23 cellular contexts compared by ENCODE assay signal in genomic region chrX:151901821-151902220, GRCh38. TPM values are rescaled to one million over a fixed set of nuclear protein-coding genes. Genes with fewer than 3 reads are reported as not detected.
DNase-seq lines count a peak whose midpoint lies in the region; ATAC-seq and TF ChIP-seq lines count a peak whose summit lies in the region.
"Had no signal": no experiment of that assay in that cellular context is flagged by ENCODE, and none has a peak within 500 bp of the region (broad histone marks: within the 10 kb centered on the region; RNA-seq: fewer than 3 reads in every experiment).

No MANE protein-coding gene starts in this region.

- TF ChIP-seq CTCF in AG10803 (conservative IDR thresholded peaks at IDR 0.05; ENCODE audit: low read length): 0 out of 2 replicates have a peak, but pooled peaks have one; percentile 15
- peak; percentile 24 for TF ChIP-seq CTCF in endodermal cell (conservative IDR thresholded peaks at IDR 0.05)

- no peak overlapping the region for H4K8ac ChIP-seq in mesendoderm (ENCODE audit: low read depth, low read length)

- no peak overlapping the region for H3K4me3 ChIP-seq in AG10803 (ENCODE audit: low read length)
- no peak overlapping the region for H3K4me3 ChIP-seq in GM23248
- no peak overlapping the region for H3K4me3 ChIP-seq in endodermal cell (ENCODE audit: low read length)
- H3K4me3 ChIP-seq in mesendoderm (ENCODE audit: low read length): no peak overlapping the region
- H3K4me3 ChIP-seq: SK-N-MC had no signal

- H3K9me3 Mint-ChIP-seq in endodermal cell (peaks cover 55% of the 10 kb centered on the region), T-cell (no peaks in the 10 kb centered on the region)
- no peaks in the 10 kb centered on the region for H3K9me3 Mint-ChIP-seq in activated CD8-positive, alpha-beta memory T cell treated with anti-CD3 and anti-CD28 coated beads, Interleukin-2, amount 10 ng/mL, durations not matched to agents 7 days and 5 days (ENCODE audit: low read depth)
- no peaks in the 10 kb centered on the region for H3K9me3 Mint-ChIP-seq in stimulated activated naive B cell treated with anti-CD40 and anti-IgM and Interleukin-4, amounts not matched to agents 10 μg/mL and 1 μg/mL and 100 μg/mL, for 72 hours

- 38 to 40% methylated on average over 1 of the region's 1 CpG for WGBS in GM23248 (ENCODE audit: low coverage in 1 of 2, low lambda C conversion rate in 2 of 2, missing lambda C conversion rate in 2 of 2), 2 experiments
- WGBS in endodermal cell (ENCODE audit: insufficient coverage in 1 of 2, insufficient read length in 1 of 2), 2 experiments: 95% methylated on average over 1 of the region's 1 CpG; no CpG with 5 or more reads in 1 of the 2 experiments
- no CpG with 5 or more reads among the region's 1 CpG for WGBS in mesendoderm (ENCODE audit: extremely low coverage, insufficient coverage, low lambda C conversion rate)

- H3K27me3 Mint-ChIP-seq in endodermal cell (ENCODE audit: insufficient read depth) (no peaks in the 10 kb centered on the region), T-cell (peaks cover 2 to 17% of the 10 kb centered on the region in 2 donors)
- H3K27me3 Mint-ChIP-seq in activated CD8-positive, alpha-beta memory T cell treated with anti-CD3 and anti-CD28 coated beads, Interleukin-2, amount 10 ng/mL, durations not matched to agents 7 days and 5 days: no peaks in the 10 kb centered on the region
- no peaks in the 10 kb centered on the region for H3K27me3 Mint-ChIP-seq in stimulated activated naive B cell treated with anti-CD40 and anti-IgM and Interleukin-4, amounts not matched to agents 10 μg/mL and 1 μg/mL and 100 μg/mL, for 72 hours
- H3K27me3 Mint-ChIP-seq: CD4-positive, CD25-positive, alpha-beta regulatory T cell had no signal

- H3K27ac ChIP-seq in GM23248 (no peak overlapping the region), endodermal cell (ENCODE audit: low read depth, low read length) (no peak overlapping the region), mesendoderm (ENCODE audit: low read depth, low read length) (no peak overlapping the region)
- H3K27ac ChIP-seq: KMS-11, RWPE1, SK-N-MC had no signal

- H3K4me2 ChIP-seq in GM23248 (ENCODE audit: unreplicated experiment) (no peak overlapping the region), mesendoderm (ENCODE audit: low read length) (no peak overlapping the region)
- H3K4me2 ChIP-seq: KMS-11 had no signal

- H3K4me1 ChIP-seq in GM23248 (ENCODE audit: insufficient read depth) (peaks cover 41% of the 10 kb centered on the region), endodermal cell (ENCODE audit: control insufficient read depth, insufficient read depth, low read length) (no peaks in the 10 kb centered on the region), mesendoderm (ENCODE audit: control insufficient read depth, low read depth, low read length) (no peaks in the 10 kb centered on the region)
- H3K4me1 ChIP-seq: BE2C had no signal

- H3K36me3 ChIP-seq in GM23248 (ENCODE audit: low read depth): no peaks in the 10 kb centered on the region
- H3K36me3 ChIP-seq in endodermal cell (ENCODE audit: control insufficient read depth, insufficient read depth, low read length): no peaks in the 10 kb centered on the region
- no peaks in the 10 kb centered on the region for H3K36me3 ChIP-seq in mesendoderm (ENCODE audit: control insufficient read depth, insufficient read depth, low read length)
- H3K36me3 ChIP-seq: BE2C had no signal

- no peak overlapping the region for H2AFZ ChIP-seq in GM23248

- no peak overlapping the region for H2BK5ac ChIP-seq in mesendoderm (ENCODE audit: low read length)

- H3K56ac ChIP-seq in mesendoderm (ENCODE audit: low read length): no peak overlapping the region

- no peaks in the 10 kb centered on the region for H3K4me1 Mint-ChIP-seq in endodermal cell
- no peaks in the 10 kb centered on the region for H3K4me1 Mint-ChIP-seq in activated CD8-positive, alpha-beta memory T cell treated with anti-CD3 and anti-CD28 coated beads, Interleukin-2, amount 10 ng/mL, durations not matched to agents 7 days and 5 days
- no peaks in the 10 kb centered on the region for H3K4me1 Mint-ChIP-seq in stimulated activated naive B cell treated with anti-CD40 and anti-IgM and Interleukin-4, amounts not matched to agents 10 μg/mL and 1 μg/mL and 100 μg/mL, for 72 hours
- H3K4me1 Mint-ChIP-seq in T-cell: no peaks in the 10 kb centered on the region
- H3K4me1 Mint-ChIP-seq: CD4-positive, CD25-positive, alpha-beta regulatory T cell; H9 had no signal

- H3K27ac Mint-ChIP-seq in endodermal cell (no peak overlapping the region), T-cell (no peak overlapping the region)
- H3K27ac Mint-ChIP-seq in activated CD8-positive, alpha-beta memory T cell treated with anti-CD3 and anti-CD28 coated beads, Interleukin-2, amount 10 ng/mL, durations not matched to agents 7 days and 5 days: no peak overlapping the region
- H3K27ac Mint-ChIP-seq in stimulated activated naive B cell treated with anti-CD40 and anti-IgM and Interleukin-4, amounts not matched to agents 10 μg/mL and 1 μg/mL and 100 μg/mL, for 72 hours: no peak overlapping the region
- H3K27ac Mint-ChIP-seq: CD4-positive, CD25-positive, alpha-beta regulatory T cell; H9 had no signal

- no peak overlapping the region for H3K4ac ChIP-seq in mesendoderm (ENCODE audit: low read depth, low read length)

- CTCF ChIA-PET in activated CD8-positive, alpha-beta memory T cell treated with anti-CD3 and anti-CD28 coated beads, Interleukin-2, amount 10 ng/mL, durations not matched to agents 7 days and 5 days (lab: Charles Lee): no interaction called here
- CTCF ChIA-PET in T-cell (lab: Charles Lee): no interaction called here

- POLR2A ChIA-PET in T-cell (lab: Charles Lee): no interaction called here

- no peak overlapping the region for H2BK15ac ChIP-seq in mesendoderm (replicated peaks; ENCODE audit: low read depth)

- ATAC-seq in activated CD8-positive, alpha-beta memory T cell treated with anti-CD3 and anti-CD28 coated beads, Interleukin-2, amount 10 ng/mL, durations not matched to agents 7 days and 5 days: no peak
- ATAC-seq in stimulated activated naive B cell treated with anti-CD40 and anti-IgM and Interleukin-4, amounts not matched to agents 10 μg/mL and 1 μg/mL and 100 μg/mL, for 72 hours (replicated peaks): no peak
- no peak for ATAC-seq in T-cell (replicated peaks in 1 of 4)

- H3K79me2 ChIP-seq in GM23248 (ENCODE audit: insufficient read depth) (no peaks in the 10 kb centered on the region), mesendoderm (ENCODE audit: control insufficient read depth, insufficient read depth, low read length) (no peaks in the 10 kb centered on the region)

- DNase-seq in AG10803 (ENCODE audit: low read depth) (peak; percentile 26), GM23248 (peak; percentile 54), endodermal cell (no peak), mesendoderm (peak; percentile 21), T-cell (no peak)
- DNase-seq in activated CD8-positive, alpha-beta memory T cell treated with anti-CD3 and anti-CD28 coated beads, Interleukin-2, amount 10 ng/mL, durations not matched to agents 7 days and 5 days: no peak
- DNase-seq in stimulated activated naive B cell treated with anti-CD40 and anti-IgM and Interleukin-4, amounts not matched to agents 10 μg/mL and 1 μg/mL and 100 μg/mL, for 72 hours: no peak
- DNase-seq: BE2C; CD4-positive, CD25-positive, alpha-beta regulatory T cell; DMS79; H9; IMR-90; NCI-H1417; NCI-H1694 treated with DMSO at 0.1 percent for 48 hours; NCI-H2081 treated with DMSO at 0.1 percent for 48 hours; NCI-H446; NCI-H526 treated with DMSO at 0.1 percent for 48 hours; SHP77 treated with DMSO at 0.1 percent for 48 hours; SW 1271 had no signal

- no peak overlapping the region for H3K18ac ChIP-seq in mesendoderm (ENCODE audit: low read length)

- in situ Hi-C loops in GM23248 (cut with MboI): no loop called here

- no peaks in the 10 kb centered on the region for H3K9me2 ChIP-seq in GM23248 (ENCODE audit: insufficient read depth)

- H3K27me3 ChIP-seq in GM23248 (replicated peaks; ENCODE audit: insufficient read depth): no peaks in the 10 kb centered on the region
- H3K27me3 ChIP-seq in endodermal cell (ENCODE audit: control insufficient read depth, insufficient read depth, low read length, poor library complexity, severe bottlenecking): no peaks in the 10 kb centered on the region
- no peaks in the 10 kb centered on the region for H3K27me3 ChIP-seq in mesendoderm (ENCODE audit: insufficient read depth, low read length, poor library complexity)
- H3K27me3 ChIP-seq: BE2C had no signal

- no peaks in the 10 kb centered on the region for H4K20me1 ChIP-seq in GM23248 (ENCODE audit: insufficient read depth)

- H3K36me3 Mint-ChIP-seq in endodermal cell (ENCODE audit: low read depth) (no peaks in the 10 kb centered on the region), T-cell (no peaks in the 10 kb centered on the region)
- no peaks in the 10 kb centered on the region for H3K36me3 Mint-ChIP-seq in activated CD8-positive, alpha-beta memory T cell treated with anti-CD3 and anti-CD28 coated beads, Interleukin-2, amount 10 ng/mL, durations not matched to agents 7 days and 5 days
- no peaks in the 10 kb centered on the region for H3K36me3 Mint-ChIP-seq in stimulated activated naive B cell treated with anti-CD40 and anti-IgM and Interleukin-4, amounts not matched to agents 10 μg/mL and 1 μg/mL and 100 μg/mL, for 72 hours
- H3K36me3 Mint-ChIP-seq: CD4-positive, CD25-positive, alpha-beta regulatory T cell had no signal

- no peak overlapping the region for H3K4me3 Mint-ChIP-seq in endodermal cell
- no peak overlapping the region for H3K4me3 Mint-ChIP-seq in activated CD8-positive, alpha-beta memory T cell treated with anti-CD3 and anti-CD28 coated beads, Interleukin-2, amount 10 ng/mL, durations not matched to agents 7 days and 5 days
- no peak overlapping the region for H3K4me3 Mint-ChIP-seq in stimulated activated naive B cell treated with anti-CD40 and anti-IgM and Interleukin-4, amounts not matched to agents 10 μg/mL and 1 μg/mL and 100 μg/mL, for 72 hours
- H3K4me3 Mint-ChIP-seq in T-cell: no peak overlapping the region
- H3K4me3 Mint-ChIP-seq: CD4-positive, CD25-positive, alpha-beta regulatory T cell; H9 had no signal

- H4K5ac ChIP-seq in mesendoderm (ENCODE audit: low read length): no peak overlapping the region

- H3K23ac ChIP-seq in mesendoderm (ENCODE audit: low read length): no peak overlapping the region

- H3K9ac ChIP-seq in GM23248: no peak overlapping the region
- no peak overlapping the region for H3K9ac ChIP-seq in endodermal cell (ENCODE audit: extremely low read depth, low read length, poor library complexity, severe bottlenecking)
- H3K9ac ChIP-seq in mesendoderm (ENCODE audit: low read length): no peak overlapping the region
- H3K9ac ChIP-seq: KMS-11 had no signal

- peaks cover 16% of the 10 kb centered on the region; the same call in 1 of the 2 replicates for H3F3A ChIP-seq in GM23248 (ENCODE audit: insufficient read depth)

- H2BK120ac ChIP-seq in mesendoderm (ENCODE audit: low read depth, low read length): no peak overlapping the region

- H2AK5ac ChIP-seq in mesendoderm (ENCODE audit: low read length): no peak overlapping the region

- H3K79me1 ChIP-seq in mesendoderm (ENCODE audit: low read length): no peaks in the 10 kb centered on the region

- H3K9me3 ChIP-seq in GM23248 (ENCODE audit: low read depth) (no peaks in the 10 kb centered on the region), endodermal cell (ENCODE audit: control insufficient read depth, low read length) (no peaks in the 10 kb centered on the region)
- H3K9me3 ChIP-seq: BE2C had no signal

RNA-seq across cellular contexts. Expression of gene MAGEA4, which starts 10.9 kb away (rescaled TPM):
- total RNA-seq in GM23248 (2014; rRNA removed; shearing (Covaris generic)): not detected in 2 replicates
- not detected in 2 replicates for polyA plus RNA-seq in GM23248 (2016; fragmentation: Nextera tagmentation; extraction: Ambion mirVana)
- not detected for total RNA-seq in endodermal cell
- polyA plus RNA-seq in endodermal cell (2013, experiment 1 of 2): not detected
- not detected for polyA plus RNA-seq in endodermal cell (2013, experiment 2 of 2)
- polyA plus RNA-seq in mesendoderm (2013, experiment 1 of 2): 0.34 TPM
- polyA plus RNA-seq in mesendoderm (2013, experiment 2 of 2): 0.42 TPM
- total RNA-seq in activated CD8-positive, alpha-beta memory T cell treated with anti-CD3 and anti-CD28 coated beads, Interleukin-2, amount 10 ng/mL, durations not matched to agents 7 days and 5 days: not detected
- not detected for total RNA-seq in T-cell
- total RNA-seq: A172; CD4-positive, CD25-positive, alpha-beta regulatory T cell; IMR-90 had no signal
- polyA plus RNA-seq: CD4-positive, CD25-positive, alpha-beta regulatory T cell; IMR-90 had no signal

Comparison
In these comparisons a context has a peak if more than half of its experiments do, and no peak if none do; other contexts are left out.
1. DNase-seq: peak in AG10803 (single experiment), GM23248 (single experiment) and mesendoderm (single experiment); none in endodermal cell (single experiment), activated CD8-positive, alpha-beta memory T cell treated with anti-CD3 and anti-CD28 coated beads, Interleukin-2, amount 10 ng/mL, durations not matched to agents 7 days and 5 days (single experiment), stimulated activated naive B cell treated with anti-CD40 and anti-IgM and Interleukin-4, amounts not matched to agents 10 μg/mL and 1 μg/mL and 100 μg/mL, for 72 hours (single experiment) and T-cell (0 of 34).